Comparison of ENCODE assay signal across 8 cellular contexts in the genomic region with DNA sequence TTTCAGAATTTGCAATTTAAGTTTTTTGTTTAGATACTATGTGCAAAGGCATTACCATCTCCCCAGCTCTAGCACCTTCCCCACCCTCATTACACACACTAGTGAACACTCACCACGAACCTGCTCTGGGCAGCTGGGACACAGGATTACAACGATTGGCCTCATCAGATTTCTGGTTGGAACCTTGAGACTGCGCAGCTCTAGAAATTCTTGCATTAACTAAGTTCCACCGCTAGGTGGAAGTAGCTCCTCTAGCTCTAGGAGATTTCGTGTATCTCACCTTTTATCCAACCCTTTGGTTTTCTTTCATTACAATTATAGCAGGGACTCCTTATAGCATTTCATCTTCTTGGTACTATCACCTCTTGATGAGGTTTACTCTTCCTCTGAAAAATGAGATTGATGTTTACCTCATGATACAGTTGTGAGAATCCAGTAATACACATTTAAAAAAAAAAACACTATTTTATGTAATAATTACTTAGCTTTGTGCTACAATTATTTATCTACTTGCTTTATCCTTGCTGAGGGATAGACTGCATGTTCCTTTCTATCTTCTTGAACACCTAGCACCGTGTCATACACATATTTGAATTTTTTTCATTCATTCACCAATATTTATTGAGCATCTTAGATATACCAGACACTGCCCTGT. TPM values are rescaled to one million over a fixed set of nuclear protein-coding genes. Genes with fewer than 3 reads are reported as not detected.
DNase-seq lines count a peak whose midpoint lies in the region; ATAC-seq, FAIRE-seq and TF ChIP-seq lines count a peak whose summit lies in the region.

No MANE protein-coding gene starts in this region.

- H3K4me2 ChIP-seq in astrocyte (ENCODE audit: low read length), result no peak overlapping the region

- no peak overlapping the region for H3K4me3 ChIP-seq in astrocyte (ENCODE audit: insufficient read depth, low read depth, low read length)

- no peaks in the 10 kb centered on the region for H3K4me1 Mint-ChIP-seq in activated CD4-positive, alpha-beta T cell treated with anti-CD3 and anti-CD28 coated beads for 36 hours
- H3K4me1 Mint-ChIP-seq in astrocyte (ENCODE audit: low read depth, unreplicated experiment), result peaks cover 1% of the 10 kb centered on the region

- no peak overlapping the region for H3K27ac Mint-ChIP-seq in activated CD4-positive, alpha-beta T cell treated with anti-CD3 and anti-CD28 coated beads for 36 hours
- H3K27ac Mint-ChIP-seq in astrocyte (ENCODE audit: unreplicated experiment), result no peak overlapping the region

- no peak for DNase-seq in activated CD4-positive, alpha-beta T cell treated with anti-CD3 and anti-CD28 coated beads for 36 hours
- DNase-seq in activated CD4-positive, alpha-beta T cell treated with anti-CD3 and anti-CD28 coated beads, Interleukin-2, amount 50 U/mL, for 4 hours, result no peak
- DNase-seq in NCI-H524 treated with DMSO at 0.1 percent for 48 hours (lab: John Stamatoyannopoulos, UW) (peak; percentile 48), astrocyte (ENCODE audit: low read depth) (no peak), iPS DF 19.7 (ENCODE audit: low read depth, low spot score) (peak; percentile 5)
- no peak for DNase-seq in stimulated activated naive CD8-positive, alpha-beta T cell treated with anti-CD3 and anti-CD28 coated beads, Interleukin-15, Interleukin-2, amounts not matched to agents 100 U/mL and 50 U/mL, for 24 hours

- no peaks in the 10 kb centered on the region for H3K27me3 ChIP-seq in astrocyte (ENCODE audit: insufficient read depth, low read length)

- H3K79me2 ChIP-seq in astrocyte (ENCODE audit: insufficient read depth, low read length), result no peaks in the 10 kb centered on the region

- peaks cover 2% of the 10 kb centered on the region for H3K4me1 ChIP-seq in astrocyte (ENCODE audit: insufficient read depth, low read length)

- intact Hi-C loops in activated CD4-positive, alpha-beta T cell treated with anti-CD3 and anti-CD28 coated beads for 36 hours (cut with DNase I, micrococcal nuclease), result loop anchor here (1.0 kb wide), 2 partner anchors 388 to 452 kb away; no protein-coding TSS in a partner anchor

- H3K36me3 Mint-ChIP-seq in activated CD4-positive, alpha-beta T cell treated with anti-CD3 and anti-CD28 coated beads for 36 hours (ENCODE audit: low read depth), result no peaks in the 10 kb centered on the region
- H3K36me3 Mint-ChIP-seq in astrocyte (ENCODE audit: low read depth, unreplicated experiment), result no peaks in the 10 kb centered on the region

- no peak overlapping the region for H3K9ac ChIP-seq in astrocyte (ENCODE audit: low read length)

- TF ChIP-seq CTCF in astrocyte (IDR thresholded peaks at IDR 0.05; ENCODE audit: insufficient read depth, low read depth, low read length), result peak; percentile 85

- H3K4me3 Mint-ChIP-seq in activated CD4-positive, alpha-beta T cell treated with anti-CD3 and anti-CD28 coated beads for 36 hours, result no peak overlapping the region
- no peak overlapping the region for H3K4me3 Mint-ChIP-seq in astrocyte (ENCODE audit: unreplicated experiment)

- H3K27me3 Mint-ChIP-seq in activated CD4-positive, alpha-beta T cell treated with anti-CD3 and anti-CD28 coated beads for 36 hours, result peaks cover 10% of the 10 kb centered on the region
- no peaks in the 10 kb centered on the region for H3K27me3 Mint-ChIP-seq in astrocyte (ENCODE audit: low read depth, unreplicated experiment)

- no peaks in the 10 kb centered on the region for H3K9me3 Mint-ChIP-seq in activated CD4-positive, alpha-beta T cell treated with anti-CD3 and anti-CD28 coated beads for 36 hours (ENCODE audit: low read depth)
- no peaks in the 10 kb centered on the region for H3K9me3 Mint-ChIP-seq in astrocyte (ENCODE audit: unreplicated experiment)

- CTCF ChIA-PET in activated CD4-positive, alpha-beta T cell treated with anti-CD3 and anti-CD28 coated beads for 36 hours (lab: Charles Lee), result interaction anchor here (0.7 to 3.7 kb wide), 26 partner anchors 8 to 407 kb away, joined by 3 to 43 read pairs (median 4); no protein-coding TSS in a partner anchor

- no peak overlapping the region for H3K27ac ChIP-seq in astrocyte (ENCODE audit: low read depth, low read length)

- FAIRE-seq in astrocyte (lab: Jason Lieb, UNC), result peak; percentile 88

- no peaks in the 10 kb centered on the region for H3K36me3 ChIP-seq in astrocyte (ENCODE audit: insufficient read depth, low read length)

- H4K20me1 ChIP-seq in astrocyte (ENCODE audit: insufficient read depth, low read length), result no peaks in the 10 kb centered on the region

- no peak overlapping the region for H2AFZ ChIP-seq in astrocyte (ENCODE audit: low read depth, low read length)

- POLR2A ChIA-PET in activated CD4-positive, alpha-beta T cell treated with anti-CD3 and anti-CD28 coated beads for 36 hours (lab: Charles Lee), result no interaction called here

- peak; percentile 76 for ATAC-seq in activated CD4-positive, alpha-beta T cell treated with anti-CD3 and anti-CD28 coated beads for 36 hours
- peak; percentile 96 for ATAC-seq in GM21447 (IDR thresholded peaks at IDR 0.05; ENCODE audit: unreplicated experiment)
- peak; percentile 94 for ATAC-seq in HG03558 (IDR thresholded peaks at IDR 0.05; ENCODE audit: extremely low read depth, unreplicated experiment)
- peak; percentile 69 for ATAC-seq in stimulated activated naive CD8-positive, alpha-beta T cell treated with anti-CD3 and anti-CD28 coated beads, Interleukin-15, Interleukin-2, amounts not matched to agents 100 U/mL and 50 U/mL, for 24 hours

- no peaks in the 10 kb centered on the region for H3K9me3 ChIP-seq in astrocyte (ENCODE audit: insufficient read depth, low read depth, low read length)

RNA-seq across cellular contexts. Expression of gene PLOD2, which starts 28.7 kb away (rescaled TPM):
- total RNA-seq in activated CD4-positive, alpha-beta T cell treated with anti-CD3 and anti-CD28 coated beads for 36 hours, result 1 to 10 TPM; 1.1 to 1.3 TPM
- total RNA-seq in astrocyte, result 117 and 151 TPM in 2 replicates

Comparison
In these comparisons a context has a peak if more than half of its experiments do, and no peak if none do; other contexts are left out.
1. DNase-seq: peak in NCI-H524 treated with DMSO at 0.1 percent for 48 hours (single experiment) and iPS DF 19.7 (single experiment); none in activated CD4-positive, alpha-beta T cell treated with anti-CD3 and anti-CD28 coated beads for 36 hours (single experiment), activated CD4-positive, alpha-beta T cell treated with anti-CD3 and anti-CD28 coated beads, Interleukin-2, amount 50 U/mL, for 4 hours (0 of 2), astrocyte (single experiment) and stimulated activated naive CD8-positive, alpha-beta T cell treated with anti-CD3 and anti-CD28 coated beads, Interleukin-15, Interleukin-2, amounts not matched to agents 100 U/mL and 50 U/mL, for 24 hours (single experiment).
2. RNA of gene PLOD2, which starts 28.7 kb away (total RNA-seq): 117 to 151 TPM in astrocyte; 1.1 to 1.3 TPM in activated CD4-positive, alpha-beta T cell treated with anti-CD3 and anti-CD28 coated beads for 36 hours; every median in the first group is over 10 times any median in the second.
3. Peak in every context shown above with its lines, with median percentiles within 50 percentile points of each other: ATAC-seq.